ENCODE assay signal across 19 cellular contexts in the genomic region with DNA sequence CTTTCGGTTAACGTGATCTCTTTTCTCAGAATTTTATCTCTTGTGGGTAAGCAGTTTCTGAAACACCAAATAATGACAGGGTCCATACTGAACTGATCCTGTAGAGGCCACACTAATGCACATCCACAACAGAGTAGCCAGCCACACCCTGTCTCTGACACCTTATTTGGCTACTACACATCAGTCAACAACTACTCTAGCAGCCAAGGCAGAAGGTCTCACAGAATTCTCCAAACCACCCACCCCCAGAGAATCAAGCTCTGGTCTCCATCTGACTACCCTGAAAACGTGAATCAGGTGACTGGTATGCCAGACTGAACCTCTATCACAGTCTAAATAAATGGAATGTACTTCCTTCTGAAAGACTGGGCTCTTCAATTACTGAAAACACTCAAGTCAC. TPM values are rescaled to one million over a fixed set of nuclear protein-coding genes. Genes with fewer than 3 reads are reported as not detected.
DNase-seq lines count a peak whose midpoint lies in the region; ATAC-seq and TF ChIP-seq lines count a peak whose summit lies in the region.
"Had no signal": no experiment of that assay in that cellular context is flagged by ENCODE, and none has a peak within 500 bp of the region (broad histone marks: within the 10 kb centered on the region; RNA-seq: fewer than 3 reads in every experiment).

No MANE protein-coding gene starts in this region.

- no peak for TF ChIP-seq CTCF in Calu3 (IDR thresholded peaks at IDR 0.05; ENCODE audit: unreplicated experiment)
- no peak for TF ChIP-seq CTCF in brain microvascular endothelial cell (IDR thresholded peaks at IDR 0.05; ENCODE audit: low read depth, low read length, missing control alignments)

- no peak overlapping the region for H3K4me2 ChIP-seq in mesendoderm (ENCODE audit: low read length)

- intact Hi-C loops in Calu3 (cut with micrococcal nuclease; ENCODE audit: unreplicated experiment) (no loop called here), head of caudate nucleus (cut with DNase I) (no loop called here)

- no peak overlapping the region for H3K4me3 Mint-ChIP-seq in Calu3 (ENCODE audit: low read depth, unreplicated experiment)
- H3K4me3 Mint-ChIP-seq: B cell, memory B cell, T-helper 17 cell had no signal

- H2BK5ac ChIP-seq in mesendoderm (ENCODE audit: low read length): no peak overlapping the region

- CTCF ChIA-PET in Calu3 (lab: Charles Lee): no interaction called here

- no peak overlapping the region for H3K4ac ChIP-seq in mesendoderm (ENCODE audit: low read depth, low read length)

- H3K4me1 ChIP-seq in mesendoderm (ENCODE audit: control insufficient read depth, low read depth, low read length): no peaks in the 10 kb centered on the region

- peak; percentile 36 for DNase-seq in Calu3
- DNase-seq in HT1080 (ENCODE audit: low read depth): peak; percentile 13
- DNase-seq in brain microvascular endothelial cell: peak; percentile 37
- DNase-seq in mesendoderm: peak; percentile 4
- no peak for DNase-seq in head of caudate nucleus
- DNase-seq in activated naive CD4-positive, alpha-beta T cell (lab: John Stamatoyannopoulos, UW): no peak
- no peak for DNase-seq in putamen (ENCODE audit: low spot score)
- DNase-seq: activated CD4-positive, alpha-beta T cell treated with anti-CD3 and anti-CD28 coated beads for 1 hour; aorta; effector CD4-positive, alpha-beta T cell; KG1; NCI-H146; RPMI8226; stomach; T-helper 17 cell had no signal

- peaks cover 5% of the 10 kb centered on the region for H3K36me3 Mint-ChIP-seq in Calu3 (ENCODE audit: insufficient read depth, unreplicated experiment)

- H3K18ac ChIP-seq in mesendoderm (ENCODE audit: low read length): no peak overlapping the region

- no peak overlapping the region for H4K8ac ChIP-seq in mesendoderm (ENCODE audit: low read depth, low read length)

- peak overlapping the region; percentile 49 for H3K27ac Mint-ChIP-seq in Calu3 (ENCODE audit: unreplicated experiment)
- H3K27ac Mint-ChIP-seq: B cell, memory B cell had no signal

- H3K9ac ChIP-seq in mesendoderm (ENCODE audit: low read length): no peak overlapping the region

- WGBS in mesendoderm (ENCODE audit: extremely low coverage, insufficient coverage, low lambda C conversion rate): no CpG with 5 or more reads among the region's 3 CpGs

- no peak overlapping the region for H3K23ac ChIP-seq in mesendoderm (ENCODE audit: low read length)

- H3K56ac ChIP-seq in mesendoderm (ENCODE audit: low read length): no peak overlapping the region

- BruUV-seq in Calu3 (replicated peaks; lab: Mats Ljungman, UMichigan): no TSS peak

- no peak overlapping the region for H3K27ac ChIP-seq in brain microvascular endothelial cell
- H3K27ac ChIP-seq in mesendoderm (ENCODE audit: low read depth, low read length): no peak overlapping the region
- H3K27ac ChIP-seq: neutrophil, stomach had no signal

- peaks cover 11% of the 10 kb centered on the region for H3K79me1 ChIP-seq in mesendoderm (ENCODE audit: low read length)

- no peaks in the 10 kb centered on the region for H3K9me3 Mint-ChIP-seq in Calu3 (ENCODE audit: low read depth, unreplicated experiment)
- H3K9me3 Mint-ChIP-seq: memory B cell had no signal

- H2BK120ac ChIP-seq in mesendoderm (ENCODE audit: low read depth, low read length): no peak overlapping the region

- in situ Hi-C loops in brain microvascular endothelial cell (cut with HindIII; ENCODE audit: low pct_ligation_motif_present, low sequenced_read_pairs): no loop called here

- peaks cover 2% of the 10 kb centered on the region for H3K79me2 ChIP-seq in mesendoderm (ENCODE audit: control insufficient read depth, insufficient read depth, low read length)

- no peaks in the 10 kb centered on the region for H3K27me3 ChIP-seq in brain microvascular endothelial cell (replicated peaks)
- H3K27me3 ChIP-seq in mesendoderm (ENCODE audit: insufficient read depth, low read length, poor library complexity): no peaks in the 10 kb centered on the region
- H3K27me3 ChIP-seq: neutrophil, stomach had no signal

- H3K36me3 ChIP-seq in brain microvascular endothelial cell (replicated peaks): no peaks in the 10 kb centered on the region
- peaks cover 2% of the 10 kb centered on the region for H3K36me3 ChIP-seq in mesendoderm (ENCODE audit: control insufficient read depth, insufficient read depth, low read length)

- peaks cover 39% of the 10 kb centered on the region for H3K4me1 Mint-ChIP-seq in Calu3 (ENCODE audit: low read depth, unreplicated experiment)

- H4K5ac ChIP-seq in mesendoderm (ENCODE audit: low read length): no peak overlapping the region

- H3K27me3 Mint-ChIP-seq in Calu3 (ENCODE audit: unreplicated experiment): no peaks in the 10 kb centered on the region
- H3K27me3 Mint-ChIP-seq: B cell, memory B cell, T-helper 17 cell had no signal

- H2BK15ac ChIP-seq in mesendoderm (replicated peaks; ENCODE audit: low read depth): no peak overlapping the region

- no peak for ATAC-seq in GM18498 (IDR thresholded peaks at IDR 0.05; ENCODE audit: unreplicated experiment)
- ATAC-seq: T-helper 17 cell had no signal

- H3K4me3 ChIP-seq in brain microvascular endothelial cell (ENCODE audit: low read depth, low read length) (no peak overlapping the region), mesendoderm (ENCODE audit: low read length) (no peak overlapping the region)
- H3K4me3 ChIP-seq: stomach had no signal

- no peak overlapping the region for H2AK5ac ChIP-seq in mesendoderm (ENCODE audit: low read length)

RNA-seq across cellular contexts. Expression of gene EDC3, which starts 38.0 kb away (rescaled TPM):
- 65.1 and 70.1 TPM in 2 replicates for total RNA-seq in Calu3 (2022)
- 7.0 and 16.7 TPM in 2 replicates for total RNA-seq in HT1080 (2014; rRNA removed; shearing (Covaris generic))
- 28.2 and 30.1 TPM in 2 replicates for polyA plus RNA-seq in HT1080 (2015; cell fraction: cytosol; rRNA removed)
- 41.8 and 53.8 TPM in 2 replicates for polyA plus RNA-seq in HT1080 (2015; cell fraction: nucleus; rRNA removed)
- polyA plus RNA-seq in mesendoderm (2013, experiment 1 of 2): 28.2 TPM
- polyA plus RNA-seq in mesendoderm (2013, experiment 2 of 2): 31.0 TPM

RNA-seq across cellular contexts. Expression of gene CLK3, which starts 42.2 kb away (rescaled TPM):
- 89.2 and 93.5 TPM in 2 replicates for total RNA-seq in Calu3 (2022)
- total RNA-seq in HT1080 (2014; rRNA removed; shearing (Covaris generic)): 84.0 and 110 TPM in 2 replicates
- polyA plus RNA-seq in HT1080 (2015; cell fraction: cytosol; rRNA removed): 73.7 and 82.2 TPM in 2 replicates
- polyA plus RNA-seq in HT1080 (2015; cell fraction: nucleus; rRNA removed): 162 and 169 TPM in 2 replicates
- 35.9 TPM for polyA plus RNA-seq in mesendoderm (2013, experiment 1 of 2)
- polyA plus RNA-seq in mesendoderm (2013, experiment 2 of 2): 38.3 TPM

Comparison
In these comparisons a context has a peak if more than half of its experiments do, and no peak if none do; other contexts are left out.
1. DNase-seq: peak in Calu3 (single experiment), HT1080 (single experiment), brain microvascular endothelial cell (single experiment) and mesendoderm (single experiment); none in head of caudate nucleus (0 of 42), activated naive CD4-positive, alpha-beta T cell (0 of 4) and putamen (single experiment).